ENCODE assay signal across 37 cellular contexts in genomic region chr15:78718842-78719241, GRCh38.
"Had no signal": no experiment of that assay in that cellular context is flagged by ENCODE, and none has a peak within 500 bp of the region (broad histone marks: within the 10 kb centered on the region; RNA-seq: fewer than 3 reads in every experiment).

No MANE protein-coding gene starts in this region.

- H3K4me3 Mint-ChIP-seq: activated B cell treated with CpG ODN at 0.5 μM for 24 hours; activated CD8-positive, alpha-beta memory T cell treated with anti-CD3 and anti-CD28 coated beads, Interleukin-2, amount 10 ng/mL, durations not matched to agents 7 days and 5 days; activated CD8-positive, alpha-beta T cell treated with anti-CD3 and anti-CD28 coated beads for 36 hours; activated naive CD8-positive, alpha-beta T cell; activated T-cell treated with anti-CD3 and anti-CD28 coated beads, Interleukin-2, amount 50 U/mL, for 24 hours; activated T-cell treated with anti-CD3 and anti-CD28 coated beads, Interleukin-2, amount 50 U/mL, for 72 hours; activated T-helper 17 cell treated with anti-CD3 and anti-CD28 coated beads, Interleukin-2, amount 50 U/mL, for 72 hours; brain; T-helper 17 cell; T-helper 2 cell treated with Interferon-gamma antibody and Interleukin-4, amounts not matched to agents 5 μg/mL and 100 μg/mL, for 36 hours had no signal

- H3K36me3 ChIP-seq: adrenal gland, breast epithelium, cardiac muscle cell, colonic mucosa, gastrocnemius medialis, heart left ventricle, WERI-Rb-1 had no signal

- H3K36me3 Mint-ChIP-seq: brain had no signal

- H3K4me1 Mint-ChIP-seq: activated B cell treated with CpG ODN at 0.5 μM for 24 hours; activated CD8-positive, alpha-beta memory T cell treated with anti-CD3 and anti-CD28 coated beads, Interleukin-2, amount 10 ng/mL, durations not matched to agents 7 days and 5 days; activated T-helper 17 cell treated with anti-CD3 and anti-CD28 coated beads, Interleukin-2, amount 50 U/mL, for 72 hours; brain; T-helper 17 cell had no signal

- DNase-seq: activated B cell treated with CpG ODN at 0.5 μM for 24 hours; activated CD4-positive, alpha-beta T cell treated with anti-CD3 and anti-CD28 coated beads for 48 hours; activated CD4-positive, alpha-beta T cell treated with anti-CD3 and anti-CD28 coated beads, Interleukin-2, amount 50 U/mL, for 1 hour; activated CD4-positive, alpha-beta T cell treated with anti-CD3 and anti-CD28 coated beads, Interleukin-2, amount 50 U/mL, for 48 hours; activated CD8-positive, alpha-beta memory T cell treated with anti-CD3 and anti-CD28 coated beads, Interleukin-2, amount 10 ng/mL, durations not matched to agents 7 days and 5 days; activated CD8-positive, alpha-beta memory T cell treated with anti-CD3 and anti-CD28 coated beads, Interleukin-2, amount 50 U/mL, for 4 hours; activated CD8-positive, alpha-beta T cell treated with anti-CD3 and anti-CD28 coated beads for 36 hours; activated effector memory CD4-positive, alpha-beta T cell treated with Interleukin-2 at 50 U/mL for 16 hours; activated gamma-delta T cell treated with Interleukin-2 at 50 U/mL for 16 hours; activated naive CD4-positive, alpha-beta T cell treated with anti-CD3 and anti-CD28 coated beads, Interleukin-2, amount 50 U/mL, for 16 hours; activated naive CD4-positive, alpha-beta T cell treated with Interleukin-2 at 50 U/mL for 16 hours; activated T-cell treated with anti-CD3 and anti-CD28 coated beads for 4 hours; activated T-cell treated with anti-CD3 and anti-CD28 coated beads, Interleukin-2, amount 50 U/mL, for 24 hours; activated T-cell treated with anti-CD3 and anti-CD28 coated beads, Interleukin-2, amount 50 U/mL, for 72 hours; adrenal gland; amygdala; aorta; central memory CD4-positive, alpha-beta T cell; cerebellar nuclear complex; colonic mucosa; effector CD8-positive, alpha-beta T cell; foreskin keratinocyte; gastrocnemius medialis; glutamatergic neuron; heart left ventricle; T-helper 1 cell; T-helper 17 cell; T1000; WERI-Rb-1 had no signal

- H3K9me3 ChIP-seq: adrenal gland, breast epithelium, colonic mucosa, gastrocnemius medialis had no signal

- H3K27ac ChIP-seq: adrenal gland, breast epithelium, cardiac muscle cell, colonic mucosa, foreskin keratinocyte, gastrocnemius medialis, heart left ventricle, WERI-Rb-1 had no signal

- H3K4me1 ChIP-seq: adrenal gland, breast epithelium, colonic mucosa, gastrocnemius medialis, heart left ventricle had no signal

- H3K27me3 ChIP-seq: adrenal gland, cardiac muscle cell, colonic mucosa, foreskin keratinocyte had no signal

- H3K4me3 ChIP-seq: adrenal gland, breast epithelium, cardiac muscle cell, colonic mucosa, gastrocnemius medialis, heart left ventricle had no signal

- H3K27ac Mint-ChIP-seq: activated B cell treated with CpG ODN at 0.5 μM for 24 hours; activated CD8-positive, alpha-beta memory T cell treated with anti-CD3 and anti-CD28 coated beads, Interleukin-2, amount 10 ng/mL, durations not matched to agents 7 days and 5 days; activated CD8-positive, alpha-beta T cell treated with anti-CD3 and anti-CD28 coated beads for 36 hours; activated naive CD8-positive, alpha-beta T cell; activated T-cell treated with anti-CD3 and anti-CD28 coated beads, Interleukin-2, amount 50 U/mL, for 24 hours; activated T-helper 17 cell treated with anti-CD3 and anti-CD28 coated beads, Interleukin-2, amount 50 U/mL, for 72 hours; brain; T-helper 17 cell; T-helper 2 cell treated with Interferon-gamma antibody and Interleukin-4, amounts not matched to agents 5 μg/mL and 100 μg/mL, for 36 hours had no signal

- ATAC-seq: activated CD4-positive, CD25-positive, alpha-beta regulatory T cell treated with anti-CD3 and anti-CD28 coated beads, Interleukin-2, amount 50 U/mL, for 24 hours; activated CD8-positive, alpha-beta memory T cell treated with anti-CD3 and anti-CD28 coated beads, Interleukin-2, amount 10 ng/mL, durations not matched to agents 7 days and 5 days; activated CD8-positive, alpha-beta T cell treated with anti-CD3 and anti-CD28 coated beads for 36 hours; activated T-cell treated with anti-CD3 and anti-CD28 coated beads, Interleukin-2, amount 50 U/mL, for 72 hours; activated T-helper 17 cell treated with anti-CD3 and anti-CD28 coated beads, Interleukin-2, amount 50 U/mL, for 72 hours; esophagus mucosa; foreskin keratinocyte; gastrocnemius medialis; heart left ventricle; T-helper 17 cell had no signal

- H3K9me3 Mint-ChIP-seq: activated CD8-positive, alpha-beta T cell treated with anti-CD3 and anti-CD28 coated beads for 36 hours; activated T-helper 17 cell treated with anti-CD3 and anti-CD28 coated beads, Interleukin-2, amount 50 U/mL, for 72 hours; T-helper 2 cell treated with Interferon-gamma antibody and Interleukin-4, amounts not matched to agents 5 μg/mL and 100 μg/mL, for 36 hours had no signal
